In the genomic region with DNA sequence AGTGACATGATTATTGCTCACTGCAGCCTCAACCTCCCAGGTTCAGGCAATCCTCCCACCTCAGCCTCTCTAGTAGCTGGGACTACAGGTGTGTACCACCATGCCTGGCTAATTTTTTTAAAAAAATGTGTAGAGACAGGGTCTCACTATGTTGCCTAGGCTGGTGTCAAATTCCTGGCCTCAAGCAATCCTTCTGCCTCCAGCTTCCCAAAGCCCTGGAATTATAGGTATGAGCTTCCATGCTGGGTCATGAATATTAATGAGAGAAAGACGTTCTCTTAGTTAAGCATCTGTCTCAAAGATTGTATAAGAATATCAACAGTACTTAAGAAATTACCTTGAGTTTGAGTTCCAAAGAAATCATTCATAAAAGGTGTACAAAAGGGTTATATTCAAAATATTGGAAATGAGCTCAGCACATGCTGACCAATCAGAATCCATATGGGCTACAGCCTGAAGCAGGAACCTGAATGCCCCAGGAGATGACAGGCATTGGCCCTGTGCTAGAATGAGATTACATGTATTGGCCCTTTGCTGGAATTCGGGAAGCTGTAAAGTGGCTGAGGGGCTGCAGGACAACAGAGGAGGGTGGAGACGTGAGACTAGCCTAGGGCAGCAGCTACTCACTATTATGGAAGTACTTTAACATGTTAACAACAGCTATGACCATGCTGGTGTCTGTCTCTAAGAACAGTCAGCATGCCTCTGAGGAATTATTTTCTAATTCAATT, we compare ENCODE assay signal across 13 cellular contexts.
"Had no signal": no experiment of that assay in that cellular context is flagged by ENCODE, and none has a peak within 500 bp of the region (broad histone marks: within the 10 kb centered on the region; RNA-seq: fewer than 3 reads in every experiment).

No MANE protein-coding gene starts in this region.

- DNase-seq: effector memory CD4-positive, alpha-beta T cell; gastrocnemius medialis; kidney glomerular epithelial cell; mucosa of descending colon; natural killer cell; posterior cingulate gyrus; sigmoid colon; stimulated activated CD4-positive, alpha-beta T cell treated with anti-CD3 and anti-CD28 coated beads, Interleukin-12 subunit alpha, Interleukin-12 subunit beta, amount 100 ng/mL, for 4 hours; stimulated activated CD4-positive, alpha-beta T cell treated with anti-CD3 and anti-CD28 coated beads, Interleukin-2, amount 100 ng/mL, for 48 hours; stimulated activated naive CD4-positive, alpha-beta T cell treated with Interleukin-2 at 50 U/mL for 16 hours had no signal

- H3K36me3 ChIP-seq: esophagus muscularis mucosa, gastrocnemius medialis, sigmoid colon had no signal

- H3K4me1 ChIP-seq: esophagus muscularis mucosa, gastrocnemius medialis, sigmoid colon had no signal

- H3K9me3 ChIP-seq: esophagus muscularis mucosa, gastrocnemius medialis, mucosa of descending colon, sigmoid colon had no signal

- H3K27me3 ChIP-seq: esophagus muscularis mucosa, gastrocnemius medialis, sigmoid colon had no signal

- H3K4me3 ChIP-seq: esophagus muscularis mucosa, gastrocnemius medialis, mucosa of descending colon, sigmoid colon, skin epidermis had no signal

- H3K27ac ChIP-seq: epithelial cell of prostate, esophagus muscularis mucosa, gastrocnemius medialis, sigmoid colon, skin epidermis had no signal
